25 cellular contexts compared by ENCODE assay signal in the genomic region with DNA sequence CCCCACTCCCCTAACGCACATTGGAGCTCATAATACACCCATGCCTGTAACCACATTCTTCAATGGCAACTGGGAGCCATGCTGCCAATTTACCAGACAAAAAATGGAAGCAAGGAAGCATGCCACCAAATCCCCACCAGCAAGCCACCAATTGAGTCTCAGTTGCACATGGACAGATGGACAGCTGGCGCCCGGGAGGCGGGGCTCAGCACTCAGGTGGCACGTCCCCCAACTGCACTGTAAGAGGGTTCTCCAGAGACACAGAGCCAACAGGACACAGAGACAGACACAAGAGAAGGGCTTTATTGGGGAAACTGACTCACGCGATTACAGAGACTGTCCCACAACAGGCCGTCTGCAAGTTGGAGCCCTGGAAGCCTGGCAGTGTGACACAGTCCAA. TPM values are rescaled to one million over a fixed set of nuclear protein-coding genes. Genes with fewer than 3 reads are reported as not detected.
DNase-seq lines count a peak whose midpoint lies in the region; ATAC-seq and TF ChIP-seq lines count a peak whose summit lies in the region.
"Had no signal": no experiment of that assay in that cellular context is flagged by ENCODE, and none has a peak within 500 bp of the region (broad histone marks: within the 10 kb centered on the region; RNA-seq: fewer than 3 reads in every experiment).

No MANE protein-coding gene starts in this region.

- CTCF ChIA-PET in RWPE1 (lab: Yijun Ruan, JAX): interaction anchor here (0.5 kb wide), 1 partner anchor 32 kb away, joined by 3 read pairs; no protein-coding TSS in a partner anchor

- ATAC-seq in left cardiac atrium: no peak
- no peak for ATAC-seq in GM21515 (IDR thresholded peaks at IDR 0.05; ENCODE audit: unreplicated experiment)
- ATAC-seq: activated CD4-positive, alpha-beta T cell treated with anti-CD3 and anti-CD28 coated beads for 36 hours; GM23338 had no signal

- no peaks in the 10 kb centered on the region for H3K27me3 Mint-ChIP-seq in activated naive CD8-positive, alpha-beta T cell
- no peaks in the 10 kb centered on the region for H3K27me3 Mint-ChIP-seq in activated naive CD8-positive, alpha-beta T cell treated with anti-CD3 and anti-CD28 coated beads for 36 hours
- peaks cover 0 to 3% (median 3%) of the 10 kb centered on the region in 3 donors for H3K27me3 Mint-ChIP-seq in immature natural killer cell (ENCODE audit: low read depth in 3 of 3)
- H3K27me3 Mint-ChIP-seq: activated CD4-positive, alpha-beta T cell treated with anti-CD3 and anti-CD28 coated beads for 36 hours had no signal

- no peak overlapping the region for H3K27ac Mint-ChIP-seq in activated naive CD8-positive, alpha-beta T cell
- H3K27ac Mint-ChIP-seq in activated naive CD8-positive, alpha-beta T cell treated with anti-CD3 and anti-CD28 coated beads for 36 hours: no peak overlapping the region
- H3K27ac Mint-ChIP-seq in immature natural killer cell: no peak overlapping the region
- H3K27ac Mint-ChIP-seq: activated CD4-positive, alpha-beta T cell treated with anti-CD3 and anti-CD28 coated beads for 36 hours; GM23338 had no signal

- TF ChIP-seq CTCF in RWPE1 (conservative IDR thresholded peaks at IDR 0.05; ENCODE audit: low read depth): no peak

- H3K36me3 Mint-ChIP-seq in activated naive CD8-positive, alpha-beta T cell: peaks cover 5% of the 10 kb centered on the region
- peaks cover 21% of the 10 kb centered on the region for H3K36me3 Mint-ChIP-seq in activated naive CD8-positive, alpha-beta T cell treated with anti-CD3 and anti-CD28 coated beads for 36 hours
- peaks cover 7 to 11% (median 9%) of the 10 kb centered on the region in 3 donors for H3K36me3 Mint-ChIP-seq in immature natural killer cell

- peak overlapping the region; percentile 10 for H3K27ac ChIP-seq in RWPE1
- H3K27ac ChIP-seq: epithelial cell of prostate had no signal

- POLR2A ChIA-PET in RWPE1 (lab: Yijun Ruan, JAX; ENCODE audit: low non-redundant PET): no interaction called here

- H3K4me1 Mint-ChIP-seq in activated naive CD8-positive, alpha-beta T cell (ENCODE audit: low read depth): peaks cover 29% of the 10 kb centered on the region
- H3K4me1 Mint-ChIP-seq in activated naive CD8-positive, alpha-beta T cell treated with anti-CD3 and anti-CD28 coated beads for 36 hours: peaks cover 19% of the 10 kb centered on the region
- H3K4me1 Mint-ChIP-seq in immature natural killer cell: peaks cover 34 to 46% of the 10 kb centered on the region in 2 donors

- H3K4me3 Mint-ChIP-seq in activated naive CD8-positive, alpha-beta T cell: peak overlapping the region; percentile 20
- H3K4me3 Mint-ChIP-seq in activated naive CD8-positive, alpha-beta T cell treated with anti-CD3 and anti-CD28 coated beads for 36 hours: no peak overlapping the region
- peak overlapping the region in 3 of 5 donors; percentile 24 to 42 (median 29) for H3K4me3 Mint-ChIP-seq in immature natural killer cell
- H3K4me3 Mint-ChIP-seq: activated CD4-positive, alpha-beta T cell treated with anti-CD3 and anti-CD28 coated beads for 36 hours; GM23338 had no signal

- no peaks in the 10 kb centered on the region for H3K9me3 Mint-ChIP-seq in activated naive CD8-positive, alpha-beta T cell (ENCODE audit: low read depth)
- H3K9me3 Mint-ChIP-seq in activated naive CD8-positive, alpha-beta T cell treated with anti-CD3 and anti-CD28 coated beads for 36 hours: no peaks in the 10 kb centered on the region
- H3K9me3 Mint-ChIP-seq in immature natural killer cell: no peaks in the 10 kb centered on the region
- H3K9me3 Mint-ChIP-seq: GM23338 had no signal

- no peak for DNase-seq in activated naive CD8-positive, alpha-beta T cell treated with anti-CD3 and anti-CD28 coated beads for 36 hours
- DNase-seq in RWPE1 (ENCODE audit: low spot score) (no peak), immature natural killer cell (no peak), SKM-1 treated with dmso at 0.1 percent for 144 hours (lab: John Stamatoyannopoulos, UW; ENCODE audit: unreplicated experiment) (no peak), SIG-M5 (lab: John Stamatoyannopoulos, UW) (no peak), left cardiac atrium (no peak)
- DNase-seq: activated CD4-positive, alpha-beta T cell treated with anti-CD3 and anti-CD28 coated beads for 36 hours; activated effector memory CD4-positive, alpha-beta T cell treated with Interleukin-2 at 50 U/mL for 16 hours; GF-D8; head of caudate nucleus; KBM-7; kidney glomerular epithelial cell; MM.1S; NCI-H1417 treated with DMSO at 0.1 percent for 48 hours; NCI-H2107; NCI-H446; OCI-M1; Right ventricle myocardium superior; stimulated activated CD4-positive, alpha-beta T cell treated with anti-CD3 and anti-CD28 coated beads, Interleukin-2, amount 100 ng/mL, for 24 hours; substantia nigra; SW 1271 had no signal

- intact Hi-C loops in left cardiac atrium (cut with DNase I): no loop called here

RNA-seq across cellular contexts. Expression of a gene that starts 2.5 kb away (rescaled TPM):
- total RNA-seq in activated naive CD8-positive, alpha-beta T cell treated with anti-CD3 and anti-CD28 coated beads for 36 hours: 10 to 100 TPM; 36.5 to 37.8 TPM
- 100 to 1,000 TPM in 1 of 3 donors, 10 to 100 TPM in 2; 85.0 to 166 (median 97.0) TPM for polyA plus RNA-seq in immature natural killer cell
- 10 to 100 TPM; 18.9 to 24.9 TPM for total RNA-seq in left cardiac atrium

RNA-seq across cellular contexts. Expression of a gene that starts 11.8 kb away (rescaled TPM):
- total RNA-seq in activated naive CD8-positive, alpha-beta T cell treated with anti-CD3 and anti-CD28 coated beads for 36 hours: 10 to 100 TPM; 48.4 to 52.9 TPM
- polyA plus RNA-seq in immature natural killer cell: 10 to 100 TPM; 24.5 to 47.2 (median 33.1) TPM
- total RNA-seq in left cardiac atrium: 10 to 100 TPM; 18.9 TPM

RNA-seq across cellular contexts. Expression of a gene that starts 11.8 kb away (rescaled TPM):
- total RNA-seq in activated naive CD8-positive, alpha-beta T cell treated with anti-CD3 and anti-CD28 coated beads for 36 hours: 10 to 100 TPM; 93.5 to 97.0 TPM
- 10 to 100 TPM; 63.0 to 74.3 (median 67.4) TPM for polyA plus RNA-seq in immature natural killer cell
- total RNA-seq in left cardiac atrium: 10 to 100 TPM; 15.4 to 15.8 TPM

Comparison
In these comparisons a context has a peak if more than half of its experiments do, and no peak if none do; other contexts are left out.
1. RNA of a gene that starts 11.8 kb away (total RNA-seq): 93.5 to 97.0 TPM in activated naive CD8-positive, alpha-beta T cell treated with anti-CD3 and anti-CD28 coated beads for 36 hours; 15.4 to 15.8 TPM in left cardiac atrium; every median in the first group is over 4 times any median in the second.